ENCODE assay signal across 8 cellular contexts in genomic region chr6:149316108-149316727, GRCh38. TPM values are rescaled to one million over a fixed set of nuclear protein-coding genes. Genes with fewer than 3 reads are reported as not detected.
DNase-seq lines count a peak whose midpoint lies in the region; ATAC-seq and TF ChIP-seq lines count a peak whose summit lies in the region.

No MANE protein-coding gene starts in this region.

- intact Hi-C loops in adrenal gland (cut with DNase I) = loop anchor here (10.0 kb wide), 2 partner anchors 109 to 231 kb away; no protein-coding TSS in a partner anchor
- intact Hi-C loops in left lung (cut with DNase I) = loop anchor here in 1 of 2 donors (10.0 kb wide), 1 partner anchor 59 kb away; no protein-coding TSS in a partner anchor

- H3K27ac ChIP-seq in adrenal gland (peak overlapping the region in 3 of 5 donors; percentile 95 to 97 (median 95)), left lung (peak overlapping the region; percentile 96 to 98), thoracic aorta (peak overlapping the region; percentile 96 to 99)

- peaks cover 7% of the 10 kb centered on the region for H3K9me3 Mint-ChIP-seq in activated CD8-positive, alpha-beta memory T cell treated with anti-CD3 and anti-CD28 coated beads, Interleukin-2, amount 10 ng/mL, durations not matched to agents 7 days and 5 days (ENCODE audit: low read depth)

- H3K9me3 ChIP-seq in adrenal gland (replicated peaks in 1 of 3) (no peaks in the 10 kb centered on the region), left lung (no peaks in the 10 kb centered on the region), thoracic aorta (no peaks in the 10 kb centered on the region)

- H3K27me3 ChIP-seq in adrenal gland = peaks cover 6% of the 10 kb centered on the region
- H3K27me3 ChIP-seq in left lung = no peaks in the 10 kb centered on the region
- no peaks in the 10 kb centered on the region for H3K27me3 ChIP-seq in thoracic aorta (replicated peaks; ENCODE audit: insufficient read depth)

- H3K27me3 Mint-ChIP-seq in activated CD8-positive, alpha-beta memory T cell treated with anti-CD3 and anti-CD28 coated beads, Interleukin-2, amount 10 ng/mL, durations not matched to agents 7 days and 5 days = no peaks in the 10 kb centered on the region

- H3K36me3 ChIP-seq in adrenal gland (replicated peaks in 1 of 2) (no peaks in the 10 kb centered on the region), left lung (no peaks in the 10 kb centered on the region), thoracic aorta (no peaks in the 10 kb centered on the region)

- H3K4me1 Mint-ChIP-seq in activated CD8-positive, alpha-beta memory T cell treated with anti-CD3 and anti-CD28 coated beads, Interleukin-2, amount 10 ng/mL, durations not matched to agents 7 days and 5 days = peaks cover 20% of the 10 kb centered on the region

- H3K36me3 Mint-ChIP-seq in activated CD8-positive, alpha-beta memory T cell treated with anti-CD3 and anti-CD28 coated beads, Interleukin-2, amount 10 ng/mL, durations not matched to agents 7 days and 5 days = peaks cover 29% of the 10 kb centered on the region

- 34 to 41% (median 40%) methylated on average over 7 of the region's 7 CpGs for WGBS in adrenal gland, 4 donors

- H3K4me3 Mint-ChIP-seq in activated CD8-positive, alpha-beta memory T cell treated with anti-CD3 and anti-CD28 coated beads, Interleukin-2, amount 10 ng/mL, durations not matched to agents 7 days and 5 days = peak overlapping the region; percentile 92

- H3K4me3 ChIP-seq in adrenal gland = peak overlapping the region in 3 of 4 donors; percentile 14 to 98 (median 89)
- H3K4me3 ChIP-seq in left lung = peak overlapping the region; percentile 81 to 82
- peak overlapping the region; percentile 95 for H3K4me3 ChIP-seq in thoracic aorta

- no peak for TF ChIP-seq CTCF in adrenal gland (IDR thresholded peaks at IDR 0.05)
- TF ChIP-seq CTCF in left lung (IDR thresholded peaks at IDR 0.05) = no peak
- no peak for TF ChIP-seq CTCF in thoracic aorta (IDR thresholded peaks at IDR 0.05)

- no peak for ATAC-seq in activated CD8-positive, alpha-beta memory T cell treated with anti-CD3 and anti-CD28 coated beads, Interleukin-2, amount 10 ng/mL, durations not matched to agents 7 days and 5 days
- ATAC-seq in left lung (no peak), thoracic aorta (ENCODE audit: insufficient number of reproducible peaks, low FRiP score, low read depth) (no peak)

- H3K4me1 ChIP-seq in adrenal gland (replicated peaks in 1 of 2) (peaks cover 12 to 25% of the 10 kb centered on the region in 2 donors), left lung (peaks cover 8 to 31% of the 10 kb centered on the region in 2 donors), thoracic aorta (ENCODE audit: control insufficient read depth in 1 of 2, low read depth in 2 of 2) (peaks cover 17 to 28% of the 10 kb centered on the region in 2 donors)

- CTCF ChIA-PET in activated CD8-positive, alpha-beta memory T cell treated with anti-CD3 and anti-CD28 coated beads, Interleukin-2, amount 10 ng/mL, durations not matched to agents 7 days and 5 days (lab: Charles Lee) = interaction anchor here (0.8 to 2.8 kb wide), 10 partner anchors 18 to 288 kb away, joined by 3 to 7 read pairs (median 4); no protein-coding TSS in a partner anchor

- DNase-seq in activated CD8-positive, alpha-beta memory T cell treated with anti-CD3 and anti-CD28 coated beads, Interleukin-2, amount 10 ng/mL, durations not matched to agents 7 days and 5 days = no peak
- no peak for DNase-seq in activated CD8-positive, alpha-beta memory T cell treated with anti-CD3 and anti-CD28 coated beads, Interleukin-2, amount 50 U/mL, for 4 hours
- no peak for DNase-seq in adrenal gland
- DNase-seq in left lung = no peak
- DNase-seq in thoracic aorta (ENCODE audit: low spot score) = no peak
- no peak for DNase-seq in nucleus accumbens (lab: John Stamatoyannopoulos, UW)
- DNase-seq in stimulated activated CD8-positive, alpha-beta memory T cell treated with anti-CD3 and anti-CD28 coated beads, Interleukin-4, amount 100 ng/mL, for 48 hours = no peak
- DNase-seq in SKM-1 (lab: John Stamatoyannopoulos, UW; ENCODE audit: unreplicated experiment) = no peak

- H3K27ac Mint-ChIP-seq in activated CD8-positive, alpha-beta memory T cell treated with anti-CD3 and anti-CD28 coated beads, Interleukin-2, amount 10 ng/mL, durations not matched to agents 7 days and 5 days = peak overlapping the region; percentile 89

- no peak for TF ChIP-seq POLR2A in adrenal gland (IDR thresholded peaks at IDR 0.05)

RNA-seq across cellular contexts. Expression of gene TAB2, which starts 1.3 kb away (rescaled TPM):
- total RNA-seq in activated CD8-positive, alpha-beta memory T cell treated with anti-CD3 and anti-CD28 coated beads, Interleukin-2, amount 10 ng/mL, durations not matched to agents 7 days and 5 days = 100 to 1,000 TPM; 120 to 138 TPM
- total RNA-seq in adrenal gland (10 to 100 TPM; 35.9 to 68.8 (median 49.4) TPM), left lung (10 to 100 TPM; 49.3 to 51.2 TPM), thoracic aorta (10 to 100 TPM; 56.0 to 61.7 TPM)
- 10 to 100 TPM; 10.8 to 59.4 (median 18.8) TPM for polyA plus RNA-seq in adrenal gland
